In the genomic region with DNA sequence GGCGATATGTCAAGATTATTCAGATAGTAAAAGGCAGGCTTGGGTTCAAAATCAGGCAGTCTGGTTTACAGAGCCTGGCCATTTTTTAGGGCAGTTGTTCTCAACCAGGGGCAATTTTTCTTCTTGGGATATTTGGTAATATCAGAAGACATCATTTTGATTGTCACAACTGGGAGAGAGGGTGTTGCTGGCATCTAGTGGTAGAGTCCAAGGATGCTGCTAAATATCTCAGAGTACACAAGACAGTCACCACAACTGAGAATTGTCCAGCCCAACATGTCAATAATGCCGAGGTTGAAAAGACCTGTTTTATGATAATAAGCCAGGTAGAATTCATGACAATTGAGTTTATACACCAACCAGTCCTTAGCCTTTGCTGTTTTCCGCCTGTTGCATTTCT, we compare ENCODE assay signal across 20 cellular contexts.
DNase-seq lines count a peak whose midpoint lies in the region; ATAC-seq and TF ChIP-seq lines count a peak whose summit lies in the region.
"Had no signal": no experiment of that assay in that cellular context is flagged by ENCODE, and none has a peak within 500 bp of the region (broad histone marks: within the 10 kb centered on the region; RNA-seq: fewer than 3 reads in every experiment).

No MANE protein-coding gene starts in this region.

- no peaks in the 10 kb centered on the region for H3K27me3 ChIP-seq in left lung
- no peaks in the 10 kb centered on the region for H3K27me3 ChIP-seq in mesenchymal stem cell (ENCODE audit: control insufficient read depth in 1 of 2, insufficient read depth in 1 of 2, low read length in 2 of 2)
- H3K27me3 ChIP-seq: breast epithelium, esophagus squamous epithelium, upper lobe of left lung had no signal

- H3K4ac ChIP-seq in mesenchymal stem cell (ENCODE audit: low read depth in 1 of 2, low read length in 2 of 2): no peak overlapping the region

- intact Hi-C loops in left lung (cut with DNase I): no loop called here

- WGBS in mesenchymal stem cell: 93% methylated on average over 3 of the region's 3 CpGs

- ATAC-seq in left lung (no peak), GM21619 (IDR thresholded peaks at IDR 0.05; ENCODE audit: unreplicated experiment) (no peak)
- ATAC-seq: naive thymus-derived CD8-positive, alpha-beta T cell; stimulated activated naive CD8-positive, alpha-beta T cell treated with anti-CD3 and anti-CD28 coated beads, Interleukin-15, amount 100 ng/mL, for 72 hours had no signal

- H3K4me3 ChIP-seq in choroid plexus epithelial cell (ENCODE audit: low read depth, low read length) (no peak overlapping the region), left lung (no peak overlapping the region), mesenchymal stem cell (ENCODE audit: insufficient read depth in 1 of 2, low read depth in 1 of 2, low read length in 2 of 2) (no peak overlapping the region)
- H3K4me3 ChIP-seq: breast epithelium, esophagus squamous epithelium, upper lobe of left lung had no signal

- H3K27ac ChIP-seq in left lung (no peak overlapping the region), mesenchymal stem cell (ENCODE audit: low read length, poor library complexity, severe bottlenecking) (no peak overlapping the region)
- H3K27ac ChIP-seq: breast epithelium, esophagus squamous epithelium, upper lobe of left lung had no signal

- no peak overlapping the region for H3K23ac ChIP-seq in mesenchymal stem cell (ENCODE audit: low read length in 2 of 2)

- DNase-seq in NCI-H2171 treated with DMSO at 0.1 percent for 48 hours (lab: John Stamatoyannopoulos, UW): peak; percentile 43
- DNase-seq in NCI-H2171 (lab: John Stamatoyannopoulos, UW): no peak
- peak; percentile 51 for DNase-seq in NCI-H69 (lab: John Stamatoyannopoulos, UW)
- peak; percentile 2 for DNase-seq in choroid plexus epithelial cell (ENCODE audit: low read depth)
- DNase-seq in NK-92 treated with Interleukin-12 subunit alpha and Interleukin-12 subunit beta, amount 100 ng/mL, for 24 hours (lab: John Stamatoyannopoulos, UW): no peak
- no peak for DNase-seq in left lung
- no peak for DNase-seq in mesenchymal stem cell
- DNase-seq: activated CD8-positive, alpha-beta memory T cell treated with anti-CD3 and anti-CD28 coated beads, Interleukin-2, amount 50 U/mL, for 48 hours; activated gamma-delta T cell; CD4-positive, CD25-positive, alpha-beta regulatory T cell; esophagus squamous epithelium; GOT3; Karpas-422; mesendoderm; naive thymus-derived CD8-positive, alpha-beta T cell; Right ventricle myocardium superior; stimulated activated naive CD8-positive, alpha-beta T cell treated with anti-CD3 and anti-CD28 coated beads, Interleukin-15, amount 100 ng/mL, for 72 hours; upper lobe of left lung had no signal

- no peak overlapping the region for H2AFZ ChIP-seq in mesenchymal stem cell (ENCODE audit: low read depth, low read length)

- H2AK5ac ChIP-seq in mesenchymal stem cell (ENCODE audit: low read length, severe bottlenecking): no peak overlapping the region

- H4K8ac ChIP-seq in mesenchymal stem cell (ENCODE audit: low read length): no peak overlapping the region

- no peak overlapping the region for H3K18ac ChIP-seq in mesenchymal stem cell (ENCODE audit: low read depth in 1 of 2, low read length in 2 of 2)

- H2BK5ac ChIP-seq in mesenchymal stem cell (ENCODE audit: low read depth, low read length, poor library complexity, severe bottlenecking): no peak overlapping the region

- H2BK12ac ChIP-seq in mesenchymal stem cell (ENCODE audit: low read length in 2 of 2): no peak overlapping the region

- no peak overlapping the region for H4K91ac ChIP-seq in mesenchymal stem cell (ENCODE audit: low read length)

- H2BK120ac ChIP-seq in mesenchymal stem cell (ENCODE audit: low read depth, low read length): no peak overlapping the region

- H3K4me1 ChIP-seq in left lung (no peaks in the 10 kb centered on the region), mesenchymal stem cell (ENCODE audit: control insufficient read depth, insufficient read depth, low read depth, low read length) (no peaks in the 10 kb centered on the region)
- H3K4me1 ChIP-seq: breast epithelium, esophagus squamous epithelium, upper lobe of left lung had no signal

- peak; percentile 10 for TF ChIP-seq CTCF in choroid plexus epithelial cell (conservative IDR thresholded peaks at IDR 0.05; ENCODE audit: low read depth, low read length)
- no peak for TF ChIP-seq CTCF in left lung (IDR thresholded peaks at IDR 0.05)

- no peak overlapping the region for H2BK15ac ChIP-seq in mesenchymal stem cell (ENCODE audit: low read depth, poor library complexity, severe bottlenecking)

- H3K79me1 ChIP-seq in mesenchymal stem cell (replicated peaks; ENCODE audit: low read length, poor library complexity, severe bottlenecking): no peaks in the 10 kb centered on the region

- H3K14ac ChIP-seq in mesenchymal stem cell (ENCODE audit: low read length in 2 of 2): no peak overlapping the region

- no peak overlapping the region for H3K4me2 ChIP-seq in mesenchymal stem cell (ENCODE audit: low read length, poor library complexity, severe bottlenecking)

- H3K9ac ChIP-seq in mesenchymal stem cell (ENCODE audit: low read length): no peak overlapping the region

- H3K36me3 ChIP-seq in left lung: no peaks in the 10 kb centered on the region
- no peaks in the 10 kb centered on the region for H3K36me3 ChIP-seq in mesenchymal stem cell (ENCODE audit: control insufficient read depth in 1 of 2, insufficient read depth in 2 of 2, low read depth in 1 of 2, low read length in 2 of 2)
- H3K36me3 ChIP-seq: breast epithelium, esophagus squamous epithelium, upper lobe of left lung had no signal

- H3K9me3 ChIP-seq in left lung (no peaks in the 10 kb centered on the region), mesenchymal stem cell (ENCODE audit: control insufficient read depth, low read length) (peaks cover 5% of the 10 kb centered on the region)
- H3K9me3 ChIP-seq: breast epithelium, esophagus squamous epithelium, upper lobe of left lung had no signal

Comparison
In these comparisons a context has a peak if more than half of its experiments do, and no peak if none do; other contexts are left out.
1. DNase-seq: peak in NCI-H2171 treated with DMSO at 0.1 percent for 48 hours (single experiment), NCI-H69 (single experiment) and choroid plexus epithelial cell (single experiment); none in NCI-H2171 (single experiment), NK-92 treated with Interleukin-12 subunit alpha and Interleukin-12 subunit beta, amount 100 ng/mL, for 24 hours (single experiment), left lung (0 of 2) and mesenchymal stem cell (single experiment).